ENCODE assay signal across 8 cellular contexts in genomic region chr14:102777711-102778615, GRCh38. TPM values are rescaled to one million over a fixed set of nuclear protein-coding genes. Genes with fewer than 3 reads are reported as not detected.
DNase-seq lines count a peak whose midpoint lies in the region; ATAC-seq and TF ChIP-seq lines count a peak whose summit lies in the region.

No MANE protein-coding gene starts in this region.

- peak overlapping the region; percentile 63 for H3K4me3 Mint-ChIP-seq in endodermal cell

- TF ChIP-seq CTCF in WERI-Rb-1 (IDR thresholded peaks at IDR 0.05; ENCODE audit: low read depth, low read length) (no peak), endodermal cell (conservative IDR thresholded peaks at IDR 0.05) (no peak), testis (IDR thresholded peaks at IDR 0.05) (no peak)

- no peaks in the 10 kb centered on the region for H3K9me3 Mint-ChIP-seq in endodermal cell

- no peak overlapping the region for H3K27ac Mint-ChIP-seq in endodermal cell

- intact Hi-C loops in testis (cut with DNase I; ENCODE audit: low total_unique reads) = loop anchor here (10.0 kb wide), 1 partner anchor 147 kb away; the partner anchor contains the start of gene AMN

- peak overlapping the region; percentile 48 for H3K27ac ChIP-seq in WERI-Rb-1
- no peak overlapping the region for H3K27ac ChIP-seq in endodermal cell (ENCODE audit: low read depth, low read length)
- peak overlapping the region; percentile 44 to 90 for H3K27ac ChIP-seq in testis

- H3K27me3 Mint-ChIP-seq in endodermal cell (ENCODE audit: insufficient read depth) = peaks cover 14% of the 10 kb centered on the region

- peak overlapping the region; percentile 19 for H3K9ac ChIP-seq in endodermal cell (ENCODE audit: extremely low read depth, low read length, poor library complexity, severe bottlenecking)

- H3K36me3 ChIP-seq in WERI-Rb-1 (no peaks in the 10 kb centered on the region), endodermal cell (ENCODE audit: control insufficient read depth, insufficient read depth, low read length) (no peaks in the 10 kb centered on the region), testis (ENCODE audit: low read depth, missing control alignments) (no peaks in the 10 kb centered on the region)

- peak overlapping the region; percentile 87 for H3K4me3 ChIP-seq in WERI-Rb-1 (ENCODE audit: low read depth, low read length)
- peak overlapping the region; percentile 71 for H3K4me3 ChIP-seq in endodermal cell (ENCODE audit: low read length)
- H3K4me3 ChIP-seq in mononuclear cell (ENCODE audit: low read length) = peak overlapping the region; percentile 90
- H3K4me3 ChIP-seq in testis = peak overlapping the region; percentile 34 to 78

- no peaks in the 10 kb centered on the region for H3K36me3 Mint-ChIP-seq in endodermal cell (ENCODE audit: low read depth)

- DNase-seq in stimulated activated CD4-positive, alpha-beta T cell treated with anti-CD3 and anti-CD28 coated beads, Interleukin-12 subunit alpha, Interleukin-12 subunit beta, amount 100 ng/mL, for 4 hours = peak; percentile 24
- no peak for DNase-seq in stimulated activated CD4-positive, alpha-beta T cell treated with anti-CD3 and anti-CD28 coated beads, Interleukin-2, amount 100 ng/mL, for 48 hours
- no peak for DNase-seq in WERI-Rb-1
- peak; percentile 62 for DNase-seq in endodermal cell
- DNase-seq in testis = no peak
- DNase-seq in NCI-H2029 (lab: John Stamatoyannopoulos, UW) = no peak

- H3K9me3 ChIP-seq in WERI-Rb-1 (ENCODE audit: severe bottlenecking) (no peaks in the 10 kb centered on the region), endodermal cell (ENCODE audit: control insufficient read depth, low read length) (no peaks in the 10 kb centered on the region), mononuclear cell (ENCODE audit: low read depth, low read length) (no peaks in the 10 kb centered on the region), testis (no peaks in the 10 kb centered on the region)

- 1 to 2% methylated on average over 42 to 112 of the region's 112 CpGs for WGBS in endodermal cell (ENCODE audit: insufficient coverage in 1 of 2, insufficient read length in 1 of 2), 2 experiments
- WGBS in testis, 2 donors = 0 to 1% methylated on average over 28 to 72 of the region's 112 CpGs

- no peaks in the 10 kb centered on the region for H3K27me3 ChIP-seq in WERI-Rb-1 (ENCODE audit: insufficient read depth, low read depth, severe bottlenecking)
- H3K27me3 ChIP-seq in endodermal cell (ENCODE audit: control insufficient read depth, insufficient read depth, low read length, poor library complexity, severe bottlenecking) = peaks cover 6% of the 10 kb centered on the region
- no peaks in the 10 kb centered on the region for H3K27me3 ChIP-seq in mononuclear cell (ENCODE audit: insufficient read depth, low read length)
- no peaks in the 10 kb centered on the region for H3K27me3 ChIP-seq in testis

- H3K4me1 ChIP-seq in endodermal cell (ENCODE audit: control insufficient read depth, insufficient read depth, low read length) (peaks cover 8% of the 10 kb centered on the region), mononuclear cell (ENCODE audit: insufficient read depth, low read length) (peaks cover 67% of the 10 kb centered on the region), testis (peaks cover 18% of the 10 kb centered on the region)

- ATAC-seq in HG03175 (IDR thresholded peaks at IDR 0.05; ENCODE audit: unreplicated experiment) = peak; percentile 1

- H3K4me1 Mint-ChIP-seq in endodermal cell = peaks cover 25% of the 10 kb centered on the region

- no peak for TF ChIP-seq POLR2A in testis (IDR thresholded peaks at IDR 0.05)

RNA-seq across cellular contexts. Expression of gene TRAF3, which starts 0.7 kb away (rescaled TPM):
- total RNA-seq in endodermal cell (10 to 100 TPM; 16.7 to 23.8 TPM), mononuclear cell (42.4 TPM), testis (10 to 100 TPM; 38.2 to 38.8 TPM)
- 17.5 TPM for polyA plus RNA-seq in endodermal cell (2013, experiment 1 of 2)
- polyA plus RNA-seq in endodermal cell (2013, experiment 2 of 2) = 18.9 TPM
- polyA plus RNA-seq in testis (ENCODE audit: insufficient read depth, low read depth, low replicate concordance) = 24.3 TPM

Comparison
In these comparisons a context has a peak if more than half of its experiments do, and no peak if none do; other contexts are left out.
1. DNase-seq: peak in stimulated activated CD4-positive, alpha-beta T cell treated with anti-CD3 and anti-CD28 coated beads, Interleukin-12 subunit alpha, Interleukin-12 subunit beta, amount 100 ng/mL, for 4 hours (single experiment) and endodermal cell (single experiment); none in stimulated activated CD4-positive, alpha-beta T cell treated with anti-CD3 and anti-CD28 coated beads, Interleukin-2, amount 100 ng/mL, for 48 hours (0 of 2), WERI-Rb-1 (single experiment), testis (single experiment) and NCI-H2029 (single experiment).
2. Peak in every context shown above with its lines, with median percentiles within 50 percentile points of each other: H3K4me3 ChIP-seq.